Comparison of ENCODE assay signal across 1 cellular context in the genomic region with DNA sequence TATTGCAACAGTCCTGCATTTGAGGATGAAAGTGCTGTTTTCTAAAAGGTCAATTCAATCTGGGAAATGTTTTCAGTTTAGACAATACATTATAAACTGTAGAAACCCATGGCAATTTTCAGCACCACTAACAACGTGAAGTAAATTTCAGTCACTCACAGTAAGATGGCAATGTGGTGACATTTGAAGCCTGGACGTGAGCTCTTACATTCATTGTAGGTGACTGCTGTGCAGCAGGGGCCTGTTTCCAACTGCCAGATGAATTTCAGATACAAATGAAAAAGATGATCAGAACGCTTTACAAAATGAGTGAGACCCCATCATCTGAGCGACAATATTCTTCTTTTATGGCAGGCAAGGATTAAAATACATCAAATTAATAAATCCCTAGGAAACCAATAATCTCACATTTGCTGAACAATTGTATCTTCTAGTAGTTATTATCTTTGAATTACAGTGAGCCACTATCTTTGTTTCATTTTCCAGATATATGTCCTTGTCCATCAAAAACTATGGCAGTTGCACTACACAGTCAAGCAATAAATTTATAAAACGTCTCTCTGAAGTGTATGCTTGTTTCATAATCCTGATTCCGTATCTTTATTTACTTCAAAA.
TF ChIP-seq lines count a peak whose summit lies in the region.

No MANE protein-coding gene starts in this region.

TF ChIP-seq in H1, 55 proteins besides CTCF, POLR2A, EP300 and RAD21:
- TF ChIP-seq, protein P1, sequence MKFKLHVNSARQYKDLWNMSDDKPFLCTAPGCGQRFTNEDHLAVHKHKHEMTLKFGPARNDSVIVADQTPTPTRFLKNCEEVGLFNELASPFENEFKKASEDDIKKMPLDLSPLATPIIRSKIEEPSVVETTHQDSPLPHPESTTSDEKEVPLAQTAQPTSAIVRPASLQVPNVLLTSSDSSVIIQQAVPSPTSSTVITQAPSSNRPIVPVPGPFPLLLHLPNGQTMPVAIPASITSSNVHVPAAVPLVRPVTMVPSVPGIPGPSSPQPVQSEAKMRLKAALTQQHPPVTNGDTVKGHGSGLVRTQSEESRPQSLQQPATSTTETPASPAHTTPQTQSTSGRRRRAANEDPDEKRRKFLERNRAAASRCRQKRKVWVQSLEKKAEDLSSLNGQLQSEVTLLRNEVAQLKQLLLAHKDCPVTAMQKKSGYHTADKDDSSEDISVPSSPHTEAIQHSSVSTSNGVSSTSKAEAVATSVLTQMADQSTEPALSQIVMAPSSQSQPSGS (IDR thresholded peaks at IDR 0.05; ENCODE audit: low read length) = no peak
- TF ChIP-seq CBX8 (IDR thresholded peaks at IDR 0.05; ENCODE audit: borderline replicate concordance, low read depth, low read length) (no peak), TCF12 (IDR thresholded peaks at IDR 0.05; ENCODE audit: low read depth, low read length) (no peak), EGR1 (IDR thresholded peaks at IDR 0.05; ENCODE audit: borderline replicate concordance, low read depth, low read length) (no peak), TAF1 (IDR thresholded peaks at IDR 0.05; ENCODE audit: low read depth, low read length) (no peak), CTBP2 (IDR thresholded peaks at IDR 0.05; ENCODE audit: borderline replicate concordance, insufficient read depth, insufficient read length, low read length) (no peak), ZNF274 (IDR thresholded peaks at IDR 0.05; ENCODE audit: borderline replicate concordance, extremely low read depth, low read length) (no peak), NRF1 (IDR thresholded peaks at IDR 0.05; ENCODE audit: low read depth, low read length) (no peak), CHD1 (IDR thresholded peaks at IDR 0.05; ENCODE audit: low read depth, low read length) (no peak), SP2 (IDR thresholded peaks at IDR 0.05; ENCODE audit: low read length) (no peak), CREB1 (IDR thresholded peaks at IDR 0.05) (no peak)
- TF ChIP-seq, protein P2, sequence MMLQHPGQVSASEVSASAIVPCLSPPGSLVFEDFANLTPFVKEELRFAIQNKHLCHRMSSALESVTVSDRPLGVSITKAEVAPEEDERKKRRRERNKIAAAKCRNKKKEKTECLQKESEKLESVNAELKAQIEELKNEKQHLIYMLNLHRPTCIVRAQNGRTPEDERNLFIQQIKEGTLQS (IDR thresholded peaks at IDR 0.05; ENCODE audit: insufficient read depth, low read depth, low read length) = no peak
